In the genomic region with DNA sequence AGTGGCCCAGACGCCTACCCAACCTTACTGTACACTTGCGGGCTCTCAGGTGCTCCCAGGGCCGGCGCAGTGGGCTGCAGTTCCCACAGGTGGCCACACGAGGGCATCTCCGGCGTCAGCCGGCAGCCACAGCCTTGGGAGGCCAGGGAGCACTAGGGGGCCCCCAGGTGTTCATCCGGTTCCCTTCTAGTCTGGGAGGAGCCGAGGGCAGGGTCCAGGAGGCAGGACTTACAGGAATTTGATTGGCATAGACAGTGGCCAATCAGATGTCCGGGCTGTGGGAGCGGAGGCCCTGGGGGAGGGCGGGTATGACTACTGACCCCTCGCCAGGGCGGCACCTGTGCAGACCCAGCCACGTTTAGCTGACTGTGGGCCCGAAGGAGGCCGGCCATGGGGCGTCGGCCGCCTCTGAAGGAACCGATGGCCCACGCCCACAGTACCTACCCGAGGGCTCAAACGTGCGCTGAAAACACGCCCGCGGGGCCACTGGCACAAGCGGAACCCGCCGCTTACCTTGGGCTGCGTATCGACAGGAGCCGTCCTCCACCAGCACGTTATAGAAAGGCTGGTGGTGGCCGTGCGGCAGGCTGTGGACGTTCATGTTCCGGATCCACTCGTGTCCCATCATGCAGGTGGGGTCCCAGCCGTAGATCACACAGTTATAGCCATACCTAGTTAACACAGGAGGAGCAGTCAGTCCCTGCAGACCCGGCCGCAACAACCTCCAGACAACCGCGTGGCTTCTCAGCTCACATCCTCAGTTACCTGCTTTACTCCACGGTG, we compare ENCODE assay signal across 8 cellular contexts. TPM values are rescaled to one million over a fixed set of nuclear protein-coding genes. Genes with fewer than 3 reads are reported as not detected.
A peak's percentile ranks its signal among the peaks of the same experiment; 100 is the strongest.
DNase-seq lines count a peak whose midpoint lies in the region; ATAC-seq, FAIRE-seq and TF ChIP-seq lines count a peak whose summit lies in the region.

No MANE protein-coding gene starts in this region.

- H3K27me3 ChIP-seq in MG63 (no peaks in the 10 kb centered on the region), astrocyte (ENCODE audit: insufficient read depth, low read length) (no peaks in the 10 kb centered on the region)

- ATAC-seq in GM21576 (IDR thresholded peaks at IDR 0.05; ENCODE audit: unreplicated experiment) (peak; percentile 74), T-helper 17 cell (peak; percentile 89), HG03521 (IDR thresholded peaks at IDR 0.05; ENCODE audit: unreplicated experiment) (no peak)

- H3K9me3 Mint-ChIP-seq in astrocyte (ENCODE audit: unreplicated experiment), result no peaks in the 10 kb centered on the region

- H3K79me2 ChIP-seq in astrocyte (ENCODE audit: insufficient read depth, low read length), result no peaks in the 10 kb centered on the region

- H3K27ac Mint-ChIP-seq in T-helper 17 cell, result no peak overlapping the region
- no peak overlapping the region for H3K27ac Mint-ChIP-seq in astrocyte (ENCODE audit: unreplicated experiment)

- H2AFZ ChIP-seq in astrocyte (ENCODE audit: low read depth, low read length), result no peak overlapping the region

- peaks cover 21% of the 10 kb centered on the region for H4K20me1 ChIP-seq in astrocyte (ENCODE audit: insufficient read depth, low read length)

- H3K4me2 ChIP-seq in astrocyte (ENCODE audit: low read length), result no peak overlapping the region

- H3K9ac ChIP-seq in astrocyte (ENCODE audit: low read length), result no peak overlapping the region

- H3K9me3 ChIP-seq in MG63 (no peaks in the 10 kb centered on the region), T-helper 17 cell (ENCODE audit: control insufficient read depth, low read length, poor library complexity, severe bottlenecking) (no peaks in the 10 kb centered on the region), astrocyte (ENCODE audit: insufficient read depth, low read depth, low read length) (no peaks in the 10 kb centered on the region)

- peaks cover 4% of the 10 kb centered on the region for H3K4me1 ChIP-seq in astrocyte (ENCODE audit: insufficient read depth, low read length)

- H3K4me3 ChIP-seq in MG63 (no peak overlapping the region), astrocyte (ENCODE audit: insufficient read depth, low read depth, low read length) (no peak overlapping the region)

- H3K36me3 ChIP-seq in MG63 (peaks cover 7% of the 10 kb centered on the region), astrocyte (ENCODE audit: insufficient read depth, low read length) (peaks cover 31% of the 10 kb centered on the region)

- H3K27me3 Mint-ChIP-seq in T-helper 17 cell (no peaks in the 10 kb centered on the region), astrocyte (ENCODE audit: low read depth, unreplicated experiment) (no peaks in the 10 kb centered on the region)

- DNase-seq in D341Med (ENCODE audit: low spot score), result peak; percentile 89
- peak; percentile 27 for DNase-seq in MG63
- peak; percentile 53 to 76 (median 65) for DNase-seq in T-helper 17 cell
- peak; percentile 16 for DNase-seq in astrocyte (ENCODE audit: low read depth)
- DNase-seq in islet precursor cell, result peak; percentile 99
- peak; percentile 78 for DNase-seq in stimulated activated CD4-positive, alpha-beta T cell treated with anti-CD3 and anti-CD28 coated beads, Interleukin-4, amount 100 ng/mL, for 1 hour

- no peak for FAIRE-seq in astrocyte (lab: Jason Lieb, UNC)

- H3K4me3 Mint-ChIP-seq in T-helper 17 cell (no peak overlapping the region), astrocyte (ENCODE audit: unreplicated experiment) (no peak overlapping the region)

- peak; percentile 32 for TF ChIP-seq CTCF in astrocyte (IDR thresholded peaks at IDR 0.05; ENCODE audit: insufficient read depth, low read depth, low read length)

- H3K4me1 Mint-ChIP-seq in T-helper 17 cell, result peaks cover 15% of the 10 kb centered on the region
- peaks cover 8% of the 10 kb centered on the region for H3K4me1 Mint-ChIP-seq in astrocyte (ENCODE audit: low read depth, unreplicated experiment)

- H3K36me3 Mint-ChIP-seq in T-helper 17 cell (ENCODE audit: low read depth), result peaks cover 13% of the 10 kb centered on the region
- peaks cover 10% of the 10 kb centered on the region for H3K36me3 Mint-ChIP-seq in astrocyte (ENCODE audit: low read depth, unreplicated experiment)

- H3K27ac ChIP-seq in astrocyte (ENCODE audit: low read depth, low read length), result no peak overlapping the region

RNA-seq across cellular contexts. Expression of a gene that starts 34.8 kb away (rescaled TPM):
- 10.4 and 12.0 TPM in 2 replicates for total RNA-seq in MG63 (2014; rRNA removed; shearing (Covaris generic); ENCODE audit: low replicate concordance)
- 10 to 100 TPM; 61.7 to 65.5 TPM for total RNA-seq in T-helper 17 cell
- total RNA-seq in astrocyte, result 30.8 and 32.0 TPM in 2 replicates

RNA-seq across cellular contexts. Expression of a gene that starts 56.3 kb away (rescaled TPM):
- 0.16 TPM in 1 of 2 replicates, not detected in the other for total RNA-seq in MG63 (2014; rRNA removed; shearing (Covaris generic); ENCODE audit: low replicate concordance)
- total RNA-seq in T-helper 17 cell (10 to 100 TPM in 1 of 2 donors, 1 to 10 TPM in 1; 9.2 to 11.4 TPM), astrocyte (1.7 and 1.9 TPM in 2 replicates)

Comparison
In these comparisons a context has a peak if more than half of its experiments do, and no peak if none do; other contexts are left out.
1. DNase-seq: peak in every context shown above with its lines; median percentile 99 in islet precursor cell; 89 in D341Med; 78 in stimulated activated CD4-positive, alpha-beta T cell treated with anti-CD3 and anti-CD28 coated beads, Interleukin-4, amount 100 ng/mL, for 1 hour; 65 in T-helper 17 cell; 27 in MG63; 16 in astrocyte.